Comparison of ENCODE assay signal across 9 cellular contexts in genomic region chr6:146857180-146857959, GRCh38.
DNase-seq lines count a peak whose midpoint lies in the region; ATAC-seq, FAIRE-seq and TF ChIP-seq lines count a peak whose summit lies in the region.
"Had no signal": no experiment of that assay in that cellular context is flagged by ENCODE, and none has a peak within 500 bp of the region (broad histone marks: within the 10 kb centered on the region; RNA-seq: fewer than 3 reads in every experiment).

No MANE protein-coding gene starts in this region.

- TF ChIP-seq EP300 in HepG2 (IDR thresholded peaks at IDR 0.05; ENCODE audit: low read depth in 2 of 2, low read length in 2 of 2): peak in 1 of 2 experiments; percentile 39; a peak in 1 of 4 replicates
- TF ChIP-seq EP300 in HepG2 (CRISPR knock-in tag; IDR thresholded peaks at IDR 0.05; ENCODE audit: borderline replicate concordance): no peak

- no peaks in the 10 kb centered on the region for H3K27me3 Mint-ChIP-seq in activated CD4-positive, alpha-beta T cell treated with anti-CD3 and anti-CD28 coated beads, Interleukin-2, amount 10 ng/mL, durations not matched to agents 24 days and 14 days
- no peaks in the 10 kb centered on the region for H3K27me3 Mint-ChIP-seq in dendritic cell treated with granulocyte-macrophage colony-stimulating factor and Interleukin-4, amounts not matched to agents 40 ng/mL and 50 ng/mL, for 4 days

- peaks cover 0 to 7% (median 3%) of the 10 kb centered on the region in 11 experiments; a peak in 10 of 22 replicates for H3K9me3 ChIP-seq in BLaER1 treated with 17β-estradiol and CSF1 and Interleukin-3, amounts not matched to agents 10 nM and 100 nM (replicated peaks in 1 of 11)
- no peaks in the 10 kb centered on the region for H3K9me3 ChIP-seq in HepG2 (ENCODE audit: low read length)

- no peaks in the 10 kb centered on the region for H3K79me2 ChIP-seq in HepG2 (ENCODE audit: insufficient read depth, low read length)

- no peak overlapping the region for H3K27ac ChIP-seq in BLaER1 treated with 17β-estradiol and CSF1 and Interleukin-3, amounts not matched to agents 10 nM and 100 nM
- H3K27ac ChIP-seq in HepG2 (ENCODE audit: extremely low read length, insufficient read depth, low read length): no peak overlapping the region

- in situ Hi-C loops in HepG2 (cut with HindIII; ENCODE audit: extremely low pct_ligation_motif_present, low pct_unique_long_range_greater_than_20kb): loop anchor here (25.0 kb wide), 1 partner anchor 1305 kb away; no protein-coding TSS in a partner anchor

- FAIRE-seq in HepG2 (lab: Jason Lieb, UNC): no peak
- FAIRE-seq: TTC549 had no signal

- H3K27me3 ChIP-seq in BLaER1 treated with 17β-estradiol and CSF1 and Interleukin-3, amounts not matched to agents 10 nM and 100 nM: no peaks in the 10 kb centered on the region
- H3K27me3 ChIP-seq in HepG2 (ENCODE audit: control insufficient read depth in 1 of 2, insufficient read depth in 2 of 2, low read length in 2 of 2): no peaks in the 10 kb centered on the region; a peak in 2 of 5 replicates

- TF ChIP-seq RAD21 in HepG2 (CRISPR knock-in tag; IDR thresholded peaks at IDR 0.05): peak; percentile 98

- H3K27ac Mint-ChIP-seq in activated CD4-positive, alpha-beta T cell treated with anti-CD3 and anti-CD28 coated beads, Interleukin-2, amount 10 ng/mL, durations not matched to agents 24 days and 14 days: peak overlapping the region; percentile 52
- peak overlapping the region; percentile 79 for H3K27ac Mint-ChIP-seq in dendritic cell treated with granulocyte-macrophage colony-stimulating factor and Interleukin-4, amounts not matched to agents 40 ng/mL and 50 ng/mL, for 4 days

- peaks cover 1% of the 10 kb centered on the region for H3K9me3 Mint-ChIP-seq in activated CD4-positive, alpha-beta T cell treated with anti-CD3 and anti-CD28 coated beads, Interleukin-2, amount 10 ng/mL, durations not matched to agents 24 days and 14 days
- peaks cover 9% of the 10 kb centered on the region for H3K9me3 Mint-ChIP-seq in dendritic cell treated with granulocyte-macrophage colony-stimulating factor and Interleukin-4, amounts not matched to agents 40 ng/mL and 50 ng/mL, for 4 days

- H4K20me1 ChIP-seq in BLaER1 treated with 17β-estradiol and CSF1 and Interleukin-3, amounts not matched to agents 10 nM and 100 nM: no peaks in the 10 kb centered on the region
- no peaks in the 10 kb centered on the region for H4K20me1 ChIP-seq in HepG2 (ENCODE audit: insufficient read depth, low read length)

- peaks cover 12% of the 10 kb centered on the region for H3K4me1 Mint-ChIP-seq in activated CD4-positive, alpha-beta T cell treated with anti-CD3 and anti-CD28 coated beads, Interleukin-2, amount 10 ng/mL, durations not matched to agents 24 days and 14 days
- peaks cover 37% of the 10 kb centered on the region for H3K4me1 Mint-ChIP-seq in dendritic cell treated with granulocyte-macrophage colony-stimulating factor and Interleukin-4, amounts not matched to agents 40 ng/mL and 50 ng/mL, for 4 days (ENCODE audit: low read depth)

- no peak for TF ChIP-seq POLR2A in HepG2 (IDR thresholded peaks at IDR 0.05; ENCODE audit: insufficient read depth in 1 of 2, low read depth in 2 of 2, low read length in 2 of 2)

- H3K9ac ChIP-seq in BLaER1 treated with 17β-estradiol and CSF1 and Interleukin-3, amounts not matched to agents 10 nM and 100 nM: no peak overlapping the region
- no peak overlapping the region for H3K9ac ChIP-seq in HepG2 (ENCODE audit: insufficient read depth, low read depth, low read length)

- H3K4me3 Mint-ChIP-seq in activated CD4-positive, alpha-beta T cell treated with anti-CD3 and anti-CD28 coated beads, Interleukin-2, amount 10 ng/mL, durations not matched to agents 24 days and 14 days: peak overlapping the region; percentile 36
- peak overlapping the region; percentile 37 for H3K4me3 Mint-ChIP-seq in dendritic cell treated with granulocyte-macrophage colony-stimulating factor and Interleukin-4, amounts not matched to agents 40 ng/mL and 50 ng/mL, for 4 days

- H3K36me3 ChIP-seq in BLaER1 treated with 17β-estradiol and CSF1 and Interleukin-3, amounts not matched to agents 10 nM and 100 nM: no peaks in the 10 kb centered on the region
- no peaks in the 10 kb centered on the region for H3K36me3 ChIP-seq in HepG2 (replicated peaks in 1 of 2; ENCODE audit: control insufficient read depth in 1 of 2, insufficient read depth in 2 of 2, low read length in 2 of 2)

- no peaks in the 10 kb centered on the region for H3K36me3 Mint-ChIP-seq in activated CD4-positive, alpha-beta T cell treated with anti-CD3 and anti-CD28 coated beads, Interleukin-2, amount 10 ng/mL, durations not matched to agents 24 days and 14 days (ENCODE audit: low read depth)
- H3K36me3 Mint-ChIP-seq in dendritic cell treated with granulocyte-macrophage colony-stimulating factor and Interleukin-4, amounts not matched to agents 40 ng/mL and 50 ng/mL, for 4 days (ENCODE audit: low read depth): no peaks in the 10 kb centered on the region

- DNase-seq in NCI-H460 (ENCODE audit: extremely low read depth, low read depth) (peak; percentile 74), HepG2 (ENCODE audit: low spot score) (peak; percentile 63)
- DNase-seq in activated CD4-positive, alpha-beta T cell treated with anti-CD3 and anti-CD28 coated beads, Interleukin-2, amount 10 ng/mL, durations not matched to agents 24 days and 14 days: peak; percentile 92
- DNase-seq in stimulated activated CD4-positive, alpha-beta T cell treated with anti-CD3 and anti-CD28 coated beads, Interleukin-2, amount 100 ng/mL, for 48 hours: peak; percentile 70 to 80

- intact Hi-C loops in activated CD4-positive, alpha-beta T cell treated with anti-CD3 and anti-CD28 coated beads, Interleukin-2, amount 10 ng/mL, durations not matched to agents 24 days and 14 days (cut with micrococcal nuclease): loop anchor here (2.0 to 10.0 kb wide), 6 partner anchors 19 to 1347 kb away; partner anchors contain the start of gene SAMD5
- intact Hi-C loops in dendritic cell treated with granulocyte-macrophage colony-stimulating factor and Interleukin-4, amounts not matched to agents 40 ng/mL and 50 ng/mL, for 4 days (cut with micrococcal nuclease): loop anchor here (5.0 to 10.0 kb wide), 5 partner anchors 40 to 1307 kb away; partner anchors contain the start of gene STXBP5
- intact Hi-C loops in HepG2 (cut with micrococcal nuclease; ENCODE audit: unreplicated experiment): loop anchor here (1.0 to 5.0 kb wide), 5 partner anchors 345 to 1309 kb away; partner anchors contain the start of gene STXBP5

- no TSS peak for BruUV-seq in HepG2 (replicated peaks; lab: Mats Ljungman, UMichigan)

- 13% methylated on average over 25 of the region's 27 CpGs for WGBS in HepG2 (ENCODE audit: low lambda C conversion rate)

- ATAC-seq in GM19328 (IDR thresholded peaks at IDR 0.05; ENCODE audit: unreplicated experiment): peak; percentile 92
- peak; percentile 81 for ATAC-seq in HG03442 (IDR thresholded peaks at IDR 0.05; ENCODE audit: unreplicated experiment)
- peak; percentile 99 for ATAC-seq in HepG2

- CTCF ChIA-PET in HepG2 (lab: Yijun Ruan, JAX; ENCODE audit: low intra/inter-chr PET ratio, low total read pairs): interaction anchor here (1.1 to 2.0 kb wide), 3 partner anchors 346 to 428 kb away, joined by 4 to 15 read pairs (median 10); partner anchors contain the start of gene STXBP5

- peak; percentile 99 for TF ChIP-seq CTCF in HepG2 (CRISPR knock-in tag; IDR thresholded peaks at IDR 0.05)

- H3K4me2 ChIP-seq in BLaER1 treated with 17β-estradiol and CSF1 and Interleukin-3, amounts not matched to agents 10 nM and 100 nM: peak overlapping the region in 10 of 11 experiments; percentile 27 to 67 (median 56); a peak in 17 of 22 replicates
- peak overlapping the region; percentile 47; the same call in 1 of the 2 replicates for H3K4me2 ChIP-seq in HepG2 (ENCODE audit: low read depth, low read length)

- H3K4me1 ChIP-seq in BLaER1 treated with 17β-estradiol and CSF1 and Interleukin-3, amounts not matched to agents 10 nM and 100 nM: peaks cover 0 to 8% (median 0%) of the 10 kb centered on the region in 10 experiments; a peak in 2 of 20 replicates
- 0 out of 2 replicates have a peak, but pooled peaks cover 4% of the 10 kb centered on the region for H3K4me1 ChIP-seq in HepG2 (ENCODE audit: insufficient read depth, low read length)

- POLR2A ChIA-PET in HepG2 (lab: Yijun Ruan, JAX): no interaction called here

- no peak overlapping the region for H2AFZ ChIP-seq in HepG2 (ENCODE audit: low read length)

- no peak overlapping the region for H3K4me3 ChIP-seq in BLaER1 treated with 17β-estradiol and CSF1 and Interleukin-3, amounts not matched to agents 10 nM and 100 nM
- H3K4me3 ChIP-seq in HepG2 (replicated peaks in 1 of 3; ENCODE audit: insufficient read depth in 1 of 3, low read depth in 2 of 3, low read length in 3 of 3): peak overlapping the region in 1 of 3 experiments; percentile 42; a peak in 1 of 6 replicates

TF ChIP-seq in HepG2, 621 proteins besides CTCF, POLR2A, EP300 and RAD21 (continues in another document):
- TF ChIP-seq CREB1 (IDR thresholded peaks at IDR 0.05) (peak; percentile 49; the same call in 1 of the 2 replicates), CREB1 (CRISPR knock-in tag; IDR thresholded peaks at IDR 0.05) (no peak), ZNF629 (CRISPR knock-in tag; conservative IDR thresholded peaks at IDR 0.05) (0 out of 2 replicates have a peak, but pooled peaks have one; percentile 36), ZNF430 (CRISPR knock-in tag; IDR thresholded peaks at IDR 0.05) (peak; percentile 54; the same call in 1 of the 2 replicates), PATZ1 (CRISPR knock-in tag; IDR thresholded peaks at IDR 0.05) (0 out of 2 replicates have a peak, but pooled peaks have one; percentile 32), WIZ (CRISPR knock-in tag; IDR thresholded peaks at IDR 0.05) (no peak)
